ENCODE assay signal across 12 cellular contexts in genomic region chr19:13077233-13077632, GRCh38. TPM values are rescaled to one million over a fixed set of nuclear protein-coding genes. Genes with fewer than 3 reads are reported as not detected.
DNase-seq lines count a peak whose midpoint lies in the region; ATAC-seq and TF ChIP-seq lines count a peak whose summit lies in the region.
"Had no signal": no experiment of that assay in that cellular context is flagged by ENCODE, and none has a peak within 500 bp of the region (broad histone marks: within the 10 kb centered on the region; RNA-seq: fewer than 3 reads in every experiment).

No MANE protein-coding gene starts in this region.

- dilution Hi-C loops in mammary epithelial cell (cut with HindIII; ENCODE audit: low sequenced_read_pairs): no loop called here

- ATAC-seq in central memory CD8-positive, alpha-beta T cell (replicated peaks; ENCODE audit: extremely low read depth, poor library complexity, severe bottlenecking): no peak
- ATAC-seq in upper lobe of right lung: no peak
- no peak for ATAC-seq in activated CD8-positive, alpha-beta memory T cell treated with anti-CD3 and anti-CD28 coated beads, Interleukin-2, amount 10 ng/mL, durations not matched to agents 7 days and 5 days
- ATAC-seq in GM19395 (IDR thresholded peaks at IDR 0.05; ENCODE audit: unreplicated experiment): no peak

- no peak overlapping the region for H3K9ac ChIP-seq in mammary epithelial cell (ENCODE audit: insufficient read depth, low read length)

- no peaks in the 10 kb centered on the region for H3K79me2 ChIP-seq in mammary epithelial cell (ENCODE audit: insufficient read depth, low read length)

- no peaks in the 10 kb centered on the region for H3K27me3 Mint-ChIP-seq in central memory CD8-positive, alpha-beta T cell
- peaks cover 32% of the 10 kb centered on the region for H3K27me3 Mint-ChIP-seq in mesothelial cell of epicardium (ENCODE audit: low read depth)
- no peaks in the 10 kb centered on the region for H3K27me3 Mint-ChIP-seq in activated CD8-positive, alpha-beta memory T cell treated with anti-CD3 and anti-CD28 coated beads, Interleukin-2, amount 10 ng/mL, durations not matched to agents 7 days and 5 days

- no peak overlapping the region for H3K4me2 ChIP-seq in mammary epithelial cell (ENCODE audit: insufficient read depth, low read depth, low read length)

- no peak overlapping the region for H3K4me3 Mint-ChIP-seq in central memory CD8-positive, alpha-beta T cell
- H3K4me3 Mint-ChIP-seq in mesothelial cell of epicardium: no peak overlapping the region
- no peak overlapping the region for H3K4me3 Mint-ChIP-seq in activated CD8-positive, alpha-beta memory T cell treated with anti-CD3 and anti-CD28 coated beads, Interleukin-2, amount 10 ng/mL, durations not matched to agents 7 days and 5 days

- H3K4me1 Mint-ChIP-seq in central memory CD8-positive, alpha-beta T cell: no peaks in the 10 kb centered on the region
- H3K4me1 Mint-ChIP-seq in mesothelial cell of epicardium: peaks cover 35% of the 10 kb centered on the region
- H3K4me1 Mint-ChIP-seq in activated CD8-positive, alpha-beta memory T cell treated with anti-CD3 and anti-CD28 coated beads, Interleukin-2, amount 10 ng/mL, durations not matched to agents 7 days and 5 days: no peaks in the 10 kb centered on the region

- no peaks in the 10 kb centered on the region for H3K9me3 Mint-ChIP-seq in central memory CD8-positive, alpha-beta T cell
- H3K9me3 Mint-ChIP-seq in mesothelial cell of epicardium: no peaks in the 10 kb centered on the region
- H3K9me3 Mint-ChIP-seq in activated CD8-positive, alpha-beta memory T cell treated with anti-CD3 and anti-CD28 coated beads, Interleukin-2, amount 10 ng/mL, durations not matched to agents 7 days and 5 days (ENCODE audit: low read depth): no peaks in the 10 kb centered on the region
- H3K9me3 Mint-ChIP-seq: activated T-helper 2 cell treated with anti-CD3 and anti-CD28 coated beads, Interferon-gamma antibody, Interleukin-2, Interleukin-4, amounts not matched to agents 10 μg/mL and 5 μg/mL and 100 μg/mL, durations not matched to agents 14 hours and 24 hours and 36 hours had no signal

- 76% methylated on average over 11 of the region's 11 CpGs for WGBS in mammary epithelial cell (ENCODE audit: low coverage, missing lambda C conversion rate)

- no peak for TF ChIP-seq POLR2A in breast epithelium (IDR thresholded peaks at IDR 0.05)

- H2AFZ ChIP-seq in mammary epithelial cell (ENCODE audit: low read depth, low read length): no peak overlapping the region

- H3K4me3 ChIP-seq in breast epithelium (no peak overlapping the region), mammary epithelial cell (replicated peaks in 1 of 3; ENCODE audit: insufficient read depth in 1 of 3, low read depth in 2 of 3, low read length in 3 of 3) (no peak overlapping the region), upper lobe of right lung (no peak overlapping the region)

- TF ChIP-seq CTCF in breast epithelium (IDR thresholded peaks at IDR 0.05): no peak
- TF ChIP-seq CTCF in mammary epithelial cell (conservative IDR thresholded peaks at IDR 0.05 in 1 of 2, IDR thresholded peaks at IDR 0.05 in 1 of 2; ENCODE audit: extremely low read depth in 1 of 2, insufficient read depth in 1 of 2, low read depth in 1 of 2, low read length in 2 of 2): no peak
- TF ChIP-seq CTCF in mesothelial cell of epicardium (IDR thresholded peaks at IDR 0.05; ENCODE audit: unreplicated experiment): no peak
- TF ChIP-seq CTCF in upper lobe of right lung (IDR thresholded peaks at IDR 0.05): no peak

- no TSS peak for BruUV-seq in mammary epithelial cell (replicated peaks; lab: Mats Ljungman, UMichigan)

- intact Hi-C loops in breast epithelium (cut with DNase I; ENCODE audit: low total_unique reads): no loop called here
- intact Hi-C loops in mammary epithelial cell (cut with micrococcal nuclease): no loop called here
- intact Hi-C loops in upper lobe of right lung (cut with DNase I): no loop called here

- DNase-seq in breast epithelium (ENCODE audit: low spot score in 2 of 2) (no peak), mammary epithelial cell (no peak), mesothelial cell of epicardium (ENCODE audit: low spot score in 2 of 2, unreplicated experiment in 2 of 2) (no peak), upper lobe of right lung (no peak), HCEC 1CT (no peak)
- no peak for DNase-seq in central memory CD8-positive, alpha-beta T cell (ENCODE audit: low spot score in 2 of 2)
- DNase-seq in activated CD8-positive, alpha-beta memory T cell treated with anti-CD3 and anti-CD28 coated beads, Interleukin-2, amount 10 ng/mL, durations not matched to agents 7 days and 5 days: no peak
- DNase-seq: activated CD4-positive, alpha-beta T cell treated with anti-CD3 and anti-CD28 coated beads, Interleukin-2, amount 50 U/mL, for 1 hour; T-helper 1 cell had no signal

- CTCF ChIA-PET in mammary epithelial cell (lab: Charles Lee; ENCODE audit: low non-redundant PET): no interaction called here
- CTCF ChIA-PET in activated CD8-positive, alpha-beta memory T cell treated with anti-CD3 and anti-CD28 coated beads, Interleukin-2, amount 10 ng/mL, durations not matched to agents 7 days and 5 days (lab: Charles Lee): interaction anchor here (0.6 to 4.3 kb wide), 3 partner anchors 16 to 187 kb away, joined by 3 to 20 read pairs (median 5); no protein-coding TSS in a partner anchor

- H3K36me3 Mint-ChIP-seq in central memory CD8-positive, alpha-beta T cell (ENCODE audit: insufficient read depth): no peaks in the 10 kb centered on the region
- peaks cover 12% of the 10 kb centered on the region for H3K36me3 Mint-ChIP-seq in mesothelial cell of epicardium
- no peaks in the 10 kb centered on the region for H3K36me3 Mint-ChIP-seq in activated CD8-positive, alpha-beta memory T cell treated with anti-CD3 and anti-CD28 coated beads, Interleukin-2, amount 10 ng/mL, durations not matched to agents 7 days and 5 days

- H3K9me3 ChIP-seq in breast epithelium: no peaks in the 10 kb centered on the region
- no peaks in the 10 kb centered on the region for H3K9me3 ChIP-seq in mammary epithelial cell (replicated peaks; ENCODE audit: insufficient read depth, low read length)
- H3K9me3 ChIP-seq in upper lobe of right lung: no peaks in the 10 kb centered on the region

- in situ Hi-C loops in mammary epithelial cell (cut with MboI; ENCODE audit: low sequenced_read_pairs in 2 of 2): no loop called here

- H3K4me1 ChIP-seq in breast epithelium: peaks cover 29 to 30% of the 10 kb centered on the region in 2 donors
- no peaks in the 10 kb centered on the region for H3K4me1 ChIP-seq in mammary epithelial cell (ENCODE audit: insufficient read depth, low read length)
- H3K4me1 ChIP-seq in upper lobe of right lung: peaks cover 49% of the 10 kb centered on the region

- no peaks in the 10 kb centered on the region for H3K36me3 ChIP-seq in breast epithelium
- H3K36me3 ChIP-seq in mammary epithelial cell (ENCODE audit: insufficient read depth, low read length): peaks cover 12% of the 10 kb centered on the region
- H3K36me3 ChIP-seq in upper lobe of right lung: peaks cover 39% of the 10 kb centered on the region

- H3K27ac Mint-ChIP-seq in central memory CD8-positive, alpha-beta T cell (ENCODE audit: low read depth): peak overlapping the region; percentile 55
- H3K27ac Mint-ChIP-seq in mesothelial cell of epicardium: peak overlapping the region; percentile 75
- H3K27ac Mint-ChIP-seq in activated CD8-positive, alpha-beta memory T cell treated with anti-CD3 and anti-CD28 coated beads, Interleukin-2, amount 10 ng/mL, durations not matched to agents 7 days and 5 days: no peak overlapping the region
- H3K27ac Mint-ChIP-seq: activated T-helper 2 cell treated with anti-CD3 and anti-CD28 coated beads, Interferon-gamma antibody, Interleukin-2, Interleukin-4, amounts not matched to agents 10 μg/mL and 5 μg/mL and 100 μg/mL, durations not matched to agents 14 hours and 24 hours and 36 hours had no signal

- H3K27me3 ChIP-seq in breast epithelium (no peaks in the 10 kb centered on the region), mammary epithelial cell (ENCODE audit: insufficient read depth, low read length) (no peaks in the 10 kb centered on the region), upper lobe of right lung (no peaks in the 10 kb centered on the region)

- H4K20me1 ChIP-seq in mammary epithelial cell (ENCODE audit: insufficient read depth, low read length): no peaks in the 10 kb centered on the region

- H3K27ac ChIP-seq in breast epithelium (peak overlapping the region; percentile 79 to 90), mammary epithelial cell (ENCODE audit: insufficient read depth, low read depth, low read length) (no peak overlapping the region), upper lobe of right lung (peak overlapping the region; percentile 51)

RNA-seq across cellular contexts. Expression of gene LYL1, which starts 25.4 kb away (rescaled TPM):
- total RNA-seq in breast epithelium: 10 to 100 TPM in 1 of 3 donors, 1 to 10 TPM in 2; 7.0 to 21.0 (median 9.2) TPM
- not detected for total RNA-seq in mammary epithelial cell
- polyA plus RNA-seq in mammary epithelial cell: not detected
- polyA minus RNA-seq in mammary epithelial cell: not detected
- total RNA-seq in mesothelial cell of epicardium: 3.4 to 4.0 TPM (median 3.8 TPM) in 3 replicates
- 21.8 TPM for total RNA-seq in upper lobe of right lung
- total RNA-seq in activated CD8-positive, alpha-beta memory T cell treated with anti-CD3 and anti-CD28 coated beads, Interleukin-2, amount 10 ng/mL, durations not matched to agents 7 days and 5 days: under 1 TPM; 0.49 to 0.64 TPM
- total RNA-seq: A673 had no signal

RNA-seq across cellular contexts. Expression of gene TRMT1, which starts 39.3 kb away (rescaled TPM):
- total RNA-seq in breast epithelium (10 to 100 TPM; 29.7 to 37.4 (median 31.7) TPM), mammary epithelial cell (10 to 100 TPM; 28.7 to 56.2 TPM), mesothelial cell of epicardium (53.9 to 58.6 TPM (median 57.0 TPM) in 3 replicates), upper lobe of right lung (33.7 TPM)
- polyA plus RNA-seq in mammary epithelial cell: 39.3 TPM
- polyA minus RNA-seq in mammary epithelial cell: 66.7 TPM
- 10 to 100 TPM; 43.2 to 50.2 TPM for total RNA-seq in activated CD8-positive, alpha-beta memory T cell treated with anti-CD3 and anti-CD28 coated beads, Interleukin-2, amount 10 ng/mL, durations not matched to agents 7 days and 5 days

RNA-seq across cellular contexts. Expression of gene NACC1, which starts 40.8 kb away (rescaled TPM):
- total RNA-seq in breast epithelium: 10 to 100 TPM in 2 of 3 donors, 1 to 10 TPM in 1; 8.5 to 20.5 (median 19.7) TPM
- total RNA-seq in mammary epithelial cell: 100 to 1,000 TPM in 1 of 2 donors, 10 to 100 TPM in 1; 76.2 to 106 TPM
- polyA plus RNA-seq in mammary epithelial cell: 90.9 TPM
- 45.9 TPM for polyA minus RNA-seq in mammary epithelial cell
- 63.0 to 76.4 TPM (median 74.5 TPM) in 3 replicates for total RNA-seq in mesothelial cell of epicardium
- total RNA-seq in upper lobe of right lung: 39.8 TPM
- total RNA-seq in activated CD8-positive, alpha-beta memory T cell treated with anti-CD3 and anti-CD28 coated beads, Interleukin-2, amount 10 ng/mL, durations not matched to agents 7 days and 5 days: 10 to 100 TPM; 82.2 to 96.0 TPM
